Comparison of ENCODE assay signal across 24 cellular contexts in genomic region chr10:71782917-71783490, GRCh38. TPM values are rescaled to one million over a fixed set of nuclear protein-coding genes. Genes with fewer than 3 reads are reported as not detected.
A peak's percentile ranks its signal among the peaks of the same experiment; 100 is the strongest.
DNase-seq lines count a peak whose midpoint lies in the region; ATAC-seq lines count a peak whose summit lies in the region.
"Had no signal": no experiment of that assay in that cellular context is flagged by ENCODE, and none has a peak within 500 bp of the region (broad histone marks: within the 10 kb centered on the region; RNA-seq: fewer than 3 reads in every experiment).

No MANE protein-coding gene starts in this region.

- peak overlapping the region; percentile 55 for H3K27ac Mint-ChIP-seq in dendritic cell treated with granulocyte-macrophage colony-stimulating factor and Interleukin-4, amounts not matched to agents 40 ng/mL and 50 ng/mL, for 4 days
- peak overlapping the region in 2 of 9 donors; percentile 21 to 39 for H3K27ac Mint-ChIP-seq in naive thymus-derived CD4-positive, alpha-beta T cell
- H3K27ac Mint-ChIP-seq: activated CD4-positive, alpha-beta T cell treated with anti-CD3 and anti-CD28 coated beads for 36 hours had no signal

- no peaks in the 10 kb centered on the region for H3K9me3 ChIP-seq in naive thymus-derived CD4-positive, alpha-beta T cell (ENCODE audit: control insufficient read depth in 2 of 3, low read length in 3 of 3)
- H3K9me3 ChIP-seq: esophagus muscularis mucosa, pancreas, SJSA1, thyroid gland had no signal

- H3K4me3 Mint-ChIP-seq in dendritic cell treated with granulocyte-macrophage colony-stimulating factor and Interleukin-4, amounts not matched to agents 40 ng/mL and 50 ng/mL, for 4 days = peak overlapping the region; percentile 54
- H3K4me3 Mint-ChIP-seq in naive thymus-derived CD4-positive, alpha-beta T cell = no peak overlapping the region
- H3K4me3 Mint-ChIP-seq: activated CD4-positive, alpha-beta T cell treated with anti-CD3 and anti-CD28 coated beads for 36 hours had no signal

- intact Hi-C loops in dendritic cell treated with granulocyte-macrophage colony-stimulating factor and Interleukin-4, amounts not matched to agents 40 ng/mL and 50 ng/mL, for 4 days (cut with micrococcal nuclease) = no loop called here
- intact Hi-C loops in naive thymus-derived CD4-positive, alpha-beta T cell (cut with micrococcal nuclease) = no loop called here

- H3K4me3 ChIP-seq in naive thymus-derived CD4-positive, alpha-beta T cell (ENCODE audit: low read length) = no peak overlapping the region
- H3K4me3 ChIP-seq: esophagus muscularis mucosa, lung, pancreas, SJSA1, thyroid gland had no signal

- ATAC-seq in HG02610 (IDR thresholded peaks at IDR 0.05; ENCODE audit: unreplicated experiment) = peak; percentile 38
- peak; percentile 56 for ATAC-seq in naive thymus-derived CD4-positive, alpha-beta T cell
- no peak for ATAC-seq in HG03442 (IDR thresholded peaks at IDR 0.05; ENCODE audit: unreplicated experiment)
- ATAC-seq: activated CD4-positive, alpha-beta T cell treated with anti-CD3 and anti-CD28 coated beads for 36 hours; PC-3 had no signal

- DNase-seq in GDM1 (lab: John Stamatoyannopoulos, UW) = peak; percentile 58
- no peak for DNase-seq in naive thymus-derived CD4-positive, alpha-beta T cell
- no peak for DNase-seq in NCI-H1417 (lab: John Stamatoyannopoulos, UW)
- no peak for DNase-seq in kidney glomerular epithelial cell (lab: John Stamatoyannopoulos, UW)
- DNase-seq: activated CD4-positive, alpha-beta T cell treated with anti-CD3 and anti-CD28 coated beads for 36 hours; activated CD8-positive, alpha-beta memory T cell treated with anti-CD3 and anti-CD28 coated beads, Interleukin-2, amount 50 U/mL, for 4 hours; activated gamma-delta T cell; caudate nucleus; effector CD4-positive, alpha-beta T cell; glutamatergic neuron; MM.1S; NCI-H187; NCI-H748 treated with DMSO at 0.1 percent for 48 hours; pancreas; PC-3; stimulated activated naive CD4-positive, alpha-beta T cell; T1000; thyroid gland had no signal

- H3K27me3 ChIP-seq in naive thymus-derived CD4-positive, alpha-beta T cell (ENCODE audit: control insufficient read depth in 2 of 2, insufficient read depth in 2 of 2, low read length in 2 of 2) = no peaks in the 10 kb centered on the region
- H3K27me3 ChIP-seq: esophagus muscularis mucosa, pancreas, thyroid gland had no signal

- peaks cover 6% of the 10 kb centered on the region for H3K27me3 Mint-ChIP-seq in dendritic cell treated with granulocyte-macrophage colony-stimulating factor and Interleukin-4, amounts not matched to agents 40 ng/mL and 50 ng/mL, for 4 days
- H3K27me3 Mint-ChIP-seq in naive thymus-derived CD4-positive, alpha-beta T cell = peaks cover 0 to 5% (median 0%) of the 10 kb centered on the region in 5 donors
- H3K27me3 Mint-ChIP-seq: activated CD4-positive, alpha-beta T cell treated with anti-CD3 and anti-CD28 coated beads for 36 hours had no signal

- CTCF ChIA-PET in naive thymus-derived CD4-positive, alpha-beta T cell (lab: Charles Lee) = interaction anchor here (1.6 kb wide), 1 partner anchor 74 kb away, joined by 4 read pairs; no protein-coding TSS in a partner anchor

- no peaks in the 10 kb centered on the region for H3K9me3 Mint-ChIP-seq in dendritic cell treated with granulocyte-macrophage colony-stimulating factor and Interleukin-4, amounts not matched to agents 40 ng/mL and 50 ng/mL, for 4 days
- no peaks in the 10 kb centered on the region for H3K9me3 Mint-ChIP-seq in naive thymus-derived CD4-positive, alpha-beta T cell

- H3K4me1 ChIP-seq in naive thymus-derived CD4-positive, alpha-beta T cell (ENCODE audit: control insufficient read depth in 2 of 2, insufficient read depth in 2 of 2, low read length in 2 of 2) = no peaks in the 10 kb centered on the region
- H3K4me1 ChIP-seq: pancreas, SJSA1, thyroid gland had no signal

- H3K36me3 ChIP-seq in naive thymus-derived CD4-positive, alpha-beta T cell (ENCODE audit: control insufficient read depth in 2 of 3, insufficient read depth in 3 of 3, low read length in 3 of 3) = no peaks in the 10 kb centered on the region
- H3K36me3 ChIP-seq: pancreas, SJSA1, thyroid gland had no signal

- POLR2A ChIA-PET in naive thymus-derived CD4-positive, alpha-beta T cell (lab: Charles Lee) = interaction anchor here (1.4 kb wide), 1 partner anchor 10 kb away, joined by 6 read pairs; the partner anchor contains the start of gene VSIR

- no peak overlapping the region for H3K27ac ChIP-seq in naive thymus-derived CD4-positive, alpha-beta T cell (ENCODE audit: low read depth, low read length)
- H3K27ac ChIP-seq: esophagus muscularis mucosa, pancreas, SJSA1, thyroid gland had no signal

- peaks cover 44% of the 10 kb centered on the region for H3K4me1 Mint-ChIP-seq in dendritic cell treated with granulocyte-macrophage colony-stimulating factor and Interleukin-4, amounts not matched to agents 40 ng/mL and 50 ng/mL, for 4 days (ENCODE audit: low read depth)
- peaks cover 0 to 29% (median 5%) of the 10 kb centered on the region in 7 donors for H3K4me1 Mint-ChIP-seq in naive thymus-derived CD4-positive, alpha-beta T cell

- no peaks in the 10 kb centered on the region for H3K36me3 Mint-ChIP-seq in dendritic cell treated with granulocyte-macrophage colony-stimulating factor and Interleukin-4, amounts not matched to agents 40 ng/mL and 50 ng/mL, for 4 days (ENCODE audit: low read depth)
- no peaks in the 10 kb centered on the region for H3K36me3 Mint-ChIP-seq in naive thymus-derived CD4-positive, alpha-beta T cell

RNA-seq across cellular contexts. Expression of gene VSIR, which starts 9.7 kb away (rescaled TPM):
- 100 to 1,000 TPM in 3 of 5 experiments, 10 to 100 TPM in 2; 91.1 to 271 (median 101) TPM for total RNA-seq in naive thymus-derived CD4-positive, alpha-beta T cell
- polyA plus RNA-seq in naive thymus-derived CD4-positive, alpha-beta T cell = 100 to 1,000 TPM; 220 to 300 TPM
